ENCODE assay signal across 25 cellular contexts in genomic region chr16:68973611-68974120, GRCh38.
DNase-seq lines count a peak whose midpoint lies in the region; ATAC-seq and TF ChIP-seq lines count a peak whose summit lies in the region.
"Had no signal": no experiment of that assay in that cellular context is flagged by ENCODE, and none has a peak within 500 bp of the region (broad histone marks: within the 10 kb centered on the region; RNA-seq: fewer than 3 reads in every experiment).

No MANE protein-coding gene starts in this region.

- H3K27me3 ChIP-seq in iPS-20b (ENCODE audit: insufficient read depth, low read length) (no peaks in the 10 kb centered on the region), sigmoid colon (no peaks in the 10 kb centered on the region), foreskin keratinocyte (no peaks in the 10 kb centered on the region)
- H3K27me3 ChIP-seq: SJCRH30, upper lobe of right lung had no signal

- no peak for TF ChIP-seq EP300 in sigmoid colon (IDR thresholded peaks at IDR 0.05)

- H3K4me3 ChIP-seq in iPS-20b (ENCODE audit: low read length) (no peak overlapping the region), sigmoid colon (no peak overlapping the region)
- H3K4me3 ChIP-seq: SJCRH30, skin epidermis, upper lobe of right lung had no signal

- intact Hi-C loops in sigmoid colon (cut with DNase I): no loop called here

- ATAC-seq in foreskin keratinocyte: no peak
- no peak for ATAC-seq in HG02970 (IDR thresholded peaks at IDR 0.05; ENCODE audit: low FRiP score, unreplicated experiment)
- ATAC-seq: activated CD8-positive, alpha-beta T cell treated with anti-CD3 and anti-CD28 coated beads, Interleukin-2, amount 10 ng/mL, durations not matched to agents 7 days and 5 days; Panc1; upper lobe of right lung had no signal

- H3K36me3 ChIP-seq in iPS-20b (ENCODE audit: insufficient read depth, low read depth, low read length): peaks cover 19% of the 10 kb centered on the region; the same call in 1 of the 2 replicates
- H3K36me3 ChIP-seq in sigmoid colon: peaks cover 3 to 29% (median 8%) of the 10 kb centered on the region in 4 donors
- H3K36me3 ChIP-seq: SJCRH30 had no signal

- DNase-seq in SIG-M5 treated with dmso at 0.1 percent for 504 hours (lab: John Stamatoyannopoulos, UW; ENCODE audit: unreplicated experiment) (peak; percentile 19), SIG-M5 (lab: John Stamatoyannopoulos, UW) (no peak), NCI-H345 treated with DMSO at 0.1 percent for 48 hours (lab: John Stamatoyannopoulos, UW; ENCODE audit: unreplicated experiment) (peak; percentile 51), sigmoid colon (no peak), D341Med (ENCODE audit: low spot score) (no peak), foreskin keratinocyte (no peak)
- DNase-seq: activated CD4-positive, CD25-positive, alpha-beta regulatory T cell treated with anti-CD3 and anti-CD28 coated beads, Interleukin-2, amount 50 U/mL, for 72 hours; activated CD8-positive, alpha-beta T cell treated with anti-CD3 and anti-CD28 coated beads, Interleukin-2, amount 10 ng/mL, durations not matched to agents 7 days and 5 days; activated gamma-delta T cell; activated T-cell treated with anti-CD3 and anti-CD28 coated beads for 4 hours; cerebellar nuclear complex; glutamatergic neuron; HCEC 1CT; IMR-90; NCI-H1105 treated with DMSO at 0.1 percent for 48 hours; NK-92 treated with Interleukin-12 subunit alpha and Interleukin-12 subunit beta, amount 100 ng/mL, for 24 hours; occipital lobe; SJCRH30; stimulated activated CD4-positive, alpha-beta T cell treated with anti-CD3 and anti-CD28 coated beads, Interleukin-1b, Interleukin-23, amount 100 ng/mL, for 48 hours; T-helper 1 cell; upper lobe of right lung had no signal

- H3K4me1 ChIP-seq in iPS-20b (ENCODE audit: insufficient read depth, low read length) (peaks cover 25% of the 10 kb centered on the region; the same call in 1 of the 2 replicates), sigmoid colon (peaks cover 0 to 5% (median 2%) of the 10 kb centered on the region in 4 donors), foreskin keratinocyte (peaks cover 9% of the 10 kb centered on the region)
- H3K4me1 ChIP-seq: SJCRH30, upper lobe of right lung had no signal

- H3K9ac ChIP-seq in iPS-20b (ENCODE audit: low read depth, low read length): peak overlapping the region; percentile 18; the same call in 1 of the 2 replicates

- TF ChIP-seq CTCF in sigmoid colon (IDR thresholded peaks at IDR 0.05) (no peak), foreskin keratinocyte (conservative IDR thresholded peaks at IDR 0.05) (no peak)

- TF ChIP-seq POLR2A in sigmoid colon (IDR thresholded peaks at IDR 0.05): no peak

- H3K9me3 ChIP-seq in iPS-20b (ENCODE audit: insufficient read depth, low read depth, low read length): no peaks in the 10 kb centered on the region
- H3K9me3 ChIP-seq in sigmoid colon: no peaks in the 10 kb centered on the region
- H3K9me3 ChIP-seq: SJCRH30, upper lobe of right lung had no signal

- WGBS in sigmoid colon, 2 donors: 82 to 85% methylated on average over 7 of the region's 7 CpGs

- peak overlapping the region; percentile 79 for H3K27ac ChIP-seq in iPS-20b (ENCODE audit: low read length)
- no peak overlapping the region for H3K27ac ChIP-seq in sigmoid colon
- no peak overlapping the region for H3K27ac ChIP-seq in foreskin keratinocyte
- H3K27ac ChIP-seq: SJCRH30, skin epidermis, upper lobe of right lung had no signal

Comparison
In these comparisons a context has a peak if more than half of its experiments do, and no peak if none do; other contexts are left out.
1. DNase-seq: peak in SIG-M5 treated with dmso at 0.1 percent for 504 hours (single experiment) and NCI-H345 treated with DMSO at 0.1 percent for 48 hours (single experiment); none in SIG-M5 (single experiment), sigmoid colon (single experiment), D341Med (single experiment) and foreskin keratinocyte (0 of 2).